ENCODE assay signal across 1 cellular context in the genomic region with DNA sequence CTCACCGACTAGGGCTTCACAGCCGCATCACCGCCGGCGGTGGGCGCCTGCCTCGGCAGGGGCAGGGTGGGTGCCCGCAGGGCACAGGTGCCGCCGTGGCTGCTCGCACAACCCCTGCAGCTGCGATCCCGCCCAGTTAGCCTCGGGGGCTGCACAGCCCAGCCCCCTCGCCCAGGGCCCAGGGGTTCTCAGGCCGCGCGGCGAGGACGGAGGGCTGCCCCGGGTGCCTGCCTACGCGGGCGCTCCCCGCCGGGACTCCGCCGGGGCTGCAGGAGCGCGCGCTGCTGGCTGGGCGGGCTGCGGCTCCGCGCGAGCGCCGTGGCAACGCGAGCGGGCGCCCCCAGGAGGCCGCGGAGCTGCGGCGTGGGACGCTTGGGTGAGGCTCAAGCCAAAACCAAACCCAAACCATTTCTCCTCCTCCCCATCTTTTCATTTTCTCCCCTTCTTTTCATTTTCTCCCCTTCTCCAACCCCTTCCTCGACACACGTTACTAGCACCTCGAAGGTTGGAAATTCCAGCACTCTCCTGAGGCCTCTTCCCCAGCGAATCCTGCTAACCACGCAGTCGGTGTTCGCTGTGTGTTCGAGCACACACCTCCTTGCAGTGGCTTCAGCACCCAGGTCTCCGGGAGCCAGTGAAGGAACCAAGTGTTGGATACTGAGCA.
TF ChIP-seq lines count a peak whose summit lies in the region.

A gene with protein sequence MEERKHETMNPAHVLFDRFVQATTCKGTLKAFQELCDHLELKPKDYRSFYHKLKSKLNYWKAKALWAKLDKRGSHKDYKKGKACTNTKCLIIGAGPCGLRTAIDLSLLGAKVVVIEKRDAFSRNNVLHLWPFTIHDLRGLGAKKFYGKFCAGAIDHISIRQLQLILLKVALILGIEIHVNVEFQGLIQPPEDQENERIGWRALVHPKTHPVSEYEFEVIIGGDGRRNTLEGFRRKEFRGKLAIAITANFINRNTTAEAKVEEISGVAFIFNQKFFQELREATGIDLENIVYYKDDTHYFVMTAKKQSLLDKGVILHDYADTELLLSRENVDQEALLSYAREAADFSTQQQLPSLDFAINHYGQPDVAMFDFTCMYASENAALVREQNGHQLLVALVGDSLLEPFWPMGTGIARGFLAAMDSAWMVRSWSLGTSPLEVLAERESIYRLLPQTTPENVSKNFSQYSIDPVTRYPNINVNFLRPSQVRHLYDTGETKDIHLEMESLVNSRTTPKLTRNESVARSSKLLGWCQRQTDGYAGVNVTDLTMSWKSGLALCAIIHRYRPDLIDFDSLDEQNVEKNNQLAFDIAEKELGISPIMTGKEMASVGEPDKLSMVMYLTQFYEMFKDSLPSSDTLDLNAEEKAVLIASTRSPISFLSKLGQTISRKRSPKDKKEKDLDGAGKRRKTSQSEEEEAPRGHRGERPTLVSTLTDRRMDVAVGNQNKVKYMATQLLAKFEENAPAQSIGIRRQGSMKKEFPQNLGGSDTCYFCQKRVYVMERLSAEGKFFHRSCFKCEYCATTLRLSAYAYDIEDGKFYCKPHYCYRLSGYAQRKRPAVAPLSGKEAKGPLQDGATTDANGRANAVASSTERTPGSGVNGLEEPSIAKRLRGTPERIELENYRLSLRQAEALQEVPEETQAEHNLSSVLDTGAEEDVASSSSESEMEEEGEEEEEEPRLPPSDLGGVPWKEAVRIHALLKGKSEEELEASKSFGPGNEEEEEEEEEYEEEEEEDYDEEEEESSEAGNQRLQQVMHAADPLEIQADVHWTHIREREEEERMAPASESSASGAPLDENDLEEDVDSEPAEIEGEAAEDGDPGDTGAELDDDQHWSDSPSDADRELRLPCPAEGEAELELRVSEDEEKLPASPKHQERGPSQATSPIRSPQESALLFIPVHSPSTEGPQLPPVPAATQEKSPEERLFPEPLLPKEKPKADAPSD (N-terminal part only) (minus strand): TSS at position 286 of the 664 bp plus-strand sequence. CDS start 117,749 bp downstream, outside the sequence.

TF ChIP-seq in HepG2, 621 proteins besides CTCF, POLR2A, EP300 and RAD21 (continues in another document):
- TF ChIP-seq, protein P1, sequence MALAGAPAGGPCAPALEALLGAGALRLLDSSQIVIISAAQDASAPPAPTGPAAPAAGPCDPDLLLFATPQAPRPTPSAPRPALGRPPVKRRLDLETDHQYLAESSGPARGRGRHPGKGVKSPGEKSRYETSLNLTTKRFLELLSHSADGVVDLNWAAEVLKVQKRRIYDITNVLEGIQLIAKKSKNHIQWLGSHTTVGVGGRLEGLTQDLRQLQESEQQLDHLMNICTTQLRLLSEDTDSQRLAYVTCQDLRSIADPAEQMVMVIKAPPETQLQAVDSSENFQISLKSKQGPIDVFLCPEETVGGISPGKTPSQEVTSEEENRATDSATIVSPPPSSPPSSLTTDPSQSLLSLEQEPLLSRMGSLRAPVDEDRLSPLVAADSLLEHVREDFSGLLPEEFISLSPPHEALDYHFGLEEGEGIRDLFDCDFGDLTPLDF (CRISPR knock-in tag; IDR thresholded peaks at IDR 0.05), result no peak
- no peak for TF ChIP-seq NKX3-1 (CRISPR knock-in tag; IDR thresholded peaks at IDR 0.05)
- no peak for TF ChIP-seq ZNF441 (CRISPR knock-in tag; IDR thresholded peaks at IDR 0.05; ENCODE audit: borderline replicate concordance)
- TF ChIP-seq ZFP36L2 (CRISPR knock-in tag; IDR thresholded peaks at IDR 0.05), result no peak
- no peak for TF ChIP-seq ZNF569 (CRISPR knock-in tag; IDR thresholded peaks at IDR 0.05; ENCODE audit: borderline replicate concordance)
- TF ChIP-seq, protein P2, sequence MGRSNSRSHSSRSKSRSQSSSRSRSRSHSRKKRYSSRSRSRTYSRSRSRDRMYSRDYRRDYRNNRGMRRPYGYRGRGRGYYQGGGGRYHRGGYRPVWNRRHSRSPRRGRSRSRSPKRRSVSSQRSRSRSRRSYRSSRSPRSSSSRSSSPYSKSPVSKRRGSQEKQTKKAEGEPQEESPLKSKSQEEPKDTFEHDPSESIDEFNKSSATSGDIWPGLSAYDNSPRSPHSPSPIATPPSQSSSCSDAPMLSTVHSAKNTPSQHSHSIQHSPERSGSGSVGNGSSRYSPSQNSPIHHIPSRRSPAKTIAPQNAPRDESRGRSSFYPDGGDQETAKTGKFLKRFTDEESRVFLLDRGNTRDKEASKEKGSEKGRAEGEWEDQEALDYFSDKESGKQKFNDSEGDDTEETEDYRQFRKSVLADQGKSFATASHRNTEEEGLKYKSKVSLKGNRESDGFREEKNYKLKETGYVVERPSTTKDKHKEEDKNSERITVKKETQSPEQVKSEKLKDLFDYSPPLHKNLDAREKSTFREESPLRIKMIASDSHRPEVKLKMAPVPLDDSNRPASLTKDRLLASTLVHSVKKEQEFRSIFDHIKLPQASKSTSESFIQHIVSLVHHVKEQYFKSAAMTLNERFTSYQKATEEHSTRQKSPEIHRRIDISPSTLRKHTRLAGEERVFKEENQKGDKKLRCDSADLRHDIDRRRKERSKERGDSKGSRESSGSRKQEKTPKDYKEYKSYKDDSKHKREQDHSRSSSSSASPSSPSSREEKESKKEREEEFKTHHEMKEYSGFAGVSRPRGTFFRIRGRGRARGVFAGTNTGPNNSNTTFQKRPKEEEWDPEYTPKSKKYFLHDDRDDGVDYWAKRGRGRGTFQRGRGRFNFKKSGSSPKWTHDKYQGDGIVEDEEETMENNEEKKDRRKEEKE (IDR thresholded peaks at IDR 0.05), result no peak
- TF ChIP-seq, protein P3, sequence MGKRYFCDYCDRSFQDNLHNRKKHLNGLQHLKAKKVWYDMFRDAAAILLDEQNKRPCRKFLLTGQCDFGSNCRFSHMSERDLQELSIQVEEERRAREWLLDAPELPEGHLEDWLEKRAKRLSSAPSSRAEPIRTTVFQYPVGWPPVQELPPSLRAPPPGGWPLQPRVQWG (CRISPR knock-in tag; IDR thresholded peaks at IDR 0.05; ENCODE audit: borderline replicate concordance, low read depth), result no peak
- no peak for TF ChIP-seq ZNF432 (CRISPR knock-in tag; IDR thresholded peaks at IDR 0.05; ENCODE audit: borderline replicate concordance)
- TF ChIP-seq RFXANK (CRISPR knock-in tag; IDR thresholded peaks at IDR 0.05), result no peak
- TF ChIP-seq CBFB (CRISPR knock-in tag; IDR thresholded peaks at IDR 0.05), result no peak
- TF ChIP-seq ZFYVE20 (CRISPR knock-in tag; IDR thresholded peaks at IDR 0.05; ENCODE audit: borderline replicate concordance, low read depth), result no peak
- TF ChIP-seq ELF3 (CRISPR knock-in tag; IDR thresholded peaks at IDR 0.05), result no peak
- peak; percentile 25 for TF ChIP-seq XRCC5 (optimal IDR thresholded peaks at IDR 0.05; ENCODE audit: low read length)
- TF ChIP-seq CAMTA2 (CRISPR knock-in tag; IDR thresholded peaks at IDR 0.05; ENCODE audit: borderline replicate concordance), result no peak
- TF ChIP-seq SUZ12 (IDR thresholded peaks at IDR 0.05; ENCODE audit: low read depth, low read length), result no peak
- TF ChIP-seq PITX1 (CRISPR knock-in tag; IDR thresholded peaks at IDR 0.05), result no peak; the same call in 1 of the 2 replicates
- TF ChIP-seq ZNF101 (CRISPR knock-in tag; IDR thresholded peaks at IDR 0.05; ENCODE audit: borderline replicate concordance, low read depth), result no peak
- TF ChIP-seq, protein P4, sequence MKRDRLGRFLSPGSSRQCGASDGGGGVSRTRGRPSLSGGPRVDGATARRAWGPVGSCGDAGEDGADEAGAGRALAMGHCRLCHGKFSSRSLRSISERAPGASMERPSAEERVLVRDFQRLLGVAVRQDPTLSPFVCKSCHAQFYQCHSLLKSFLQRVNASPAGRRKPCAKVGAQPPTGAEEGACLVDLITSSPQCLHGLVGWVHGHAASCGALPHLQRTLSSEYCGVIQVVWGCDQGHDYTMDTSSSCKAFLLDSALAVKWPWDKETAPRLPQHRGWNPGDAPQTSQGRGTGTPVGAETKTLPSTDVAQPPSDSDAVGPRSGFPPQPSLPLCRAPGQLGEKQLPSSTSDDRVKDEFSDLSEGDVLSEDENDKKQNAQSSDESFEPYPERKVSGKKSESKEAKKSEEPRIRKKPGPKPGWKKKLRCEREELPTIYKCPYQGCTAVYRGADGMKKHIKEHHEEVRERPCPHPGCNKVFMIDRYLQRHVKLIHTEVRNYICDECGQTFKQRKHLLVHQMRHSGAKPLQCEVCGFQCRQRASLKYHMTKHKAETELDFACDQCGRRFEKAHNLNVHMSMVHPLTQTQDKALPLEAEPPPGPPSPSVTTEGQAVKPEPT (CRISPR knock-in tag; IDR thresholded peaks at IDR 0.05; ENCODE audit: low read depth), result no peak
- TF ChIP-seq ZNF605 (CRISPR knock-in tag; IDR thresholded peaks at IDR 0.05), result no peak
- TF ChIP-seq, protein P5, sequence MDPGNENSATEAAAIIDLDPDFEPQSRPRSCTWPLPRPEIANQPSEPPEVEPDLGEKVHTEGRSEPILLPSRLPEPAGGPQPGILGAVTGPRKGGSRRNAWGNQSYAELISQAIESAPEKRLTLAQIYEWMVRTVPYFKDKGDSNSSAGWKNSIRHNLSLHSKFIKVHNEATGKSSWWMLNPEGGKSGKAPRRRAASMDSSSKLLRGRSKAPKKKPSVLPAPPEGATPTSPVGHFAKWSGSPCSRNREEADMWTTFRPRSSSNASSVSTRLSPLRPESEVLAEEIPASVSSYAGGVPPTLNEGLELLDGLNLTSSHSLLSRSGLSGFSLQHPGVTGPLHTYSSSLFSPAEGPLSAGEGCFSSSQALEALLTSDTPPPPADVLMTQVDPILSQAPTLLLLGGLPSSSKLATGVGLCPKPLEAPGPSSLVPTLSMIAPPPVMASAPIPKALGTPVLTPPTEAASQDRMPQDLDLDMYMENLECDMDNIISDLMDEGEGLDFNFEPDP (CRISPR knock-in tag; conservative IDR thresholded peaks at IDR 0.05), result no peak
- TF ChIP-seq ZNF724P (CRISPR knock-in tag; IDR thresholded peaks at IDR 0.05; ENCODE audit: borderline replicate concordance), result no peak
- TF ChIP-seq DNMT1 (CRISPR knock-in tag; IDR thresholded peaks at IDR 0.05), result no peak
- 0 out of 2 replicates have a peak, but pooled peaks have one; percentile 42 for TF ChIP-seq ZNF776 (CRISPR knock-in tag; IDR thresholded peaks at IDR 0.05)
- no peak for TF ChIP-seq HDAC2 (CRISPR knock-in tag; IDR thresholded peaks at IDR 0.05)
- no peak for TF ChIP-seq ZMYM3 (CRISPR knock-in tag; IDR thresholded peaks at IDR 0.05)
- TF ChIP-seq, protein P6, sequence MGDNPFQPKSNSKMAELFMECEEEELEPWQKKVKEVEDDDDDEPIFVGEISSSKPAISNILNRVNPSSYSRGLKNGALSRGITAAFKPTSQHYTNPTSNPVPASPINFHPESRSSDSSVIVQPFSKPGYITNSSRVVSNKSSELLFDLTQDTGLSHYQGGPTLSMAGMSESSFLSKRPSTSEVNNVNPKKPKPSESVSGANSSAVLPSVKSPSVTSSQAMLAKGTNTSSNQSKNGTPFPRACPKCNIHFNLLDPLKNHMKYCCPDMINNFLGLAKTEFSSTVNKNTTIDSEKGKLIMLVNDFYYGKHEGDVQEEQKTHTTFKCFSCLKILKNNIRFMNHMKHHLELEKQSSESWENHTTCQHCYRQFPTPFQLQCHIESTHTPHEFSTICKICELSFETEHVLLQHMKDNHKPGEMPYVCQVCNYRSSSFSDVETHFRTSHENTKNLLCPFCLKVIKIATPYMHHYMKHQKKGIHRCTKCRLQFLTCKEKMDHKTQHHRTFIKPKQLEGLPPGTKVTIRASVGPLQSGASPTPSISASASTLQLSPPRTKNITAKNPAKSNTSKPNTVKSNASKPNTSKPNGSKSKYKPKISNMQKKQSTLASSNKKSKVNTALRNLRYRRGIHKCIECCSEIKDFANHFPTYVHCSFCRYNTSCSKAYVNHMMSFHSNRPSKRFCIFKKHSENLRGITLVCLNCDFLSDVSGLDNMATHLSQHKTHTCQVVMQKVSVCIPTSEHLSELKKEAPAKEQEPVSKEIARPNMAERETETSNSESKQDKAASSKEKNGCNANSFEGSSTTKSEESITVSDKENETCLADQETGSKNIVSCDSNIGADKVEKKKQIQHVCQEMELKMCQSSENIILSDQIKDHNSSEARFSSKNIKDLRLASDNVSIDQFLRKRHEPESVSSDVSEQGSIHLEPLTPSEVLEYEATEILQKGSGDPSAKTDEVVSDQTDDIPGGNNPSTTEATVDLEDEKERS (CRISPR knock-in tag; IDR thresholded peaks at IDR 0.05), result no peak
- TF ChIP-seq RBAK (CRISPR knock-in tag; IDR thresholded peaks at IDR 0.05), result no peak
- no peak for TF ChIP-seq ZNF772 (CRISPR knock-in tag; IDR thresholded peaks at IDR 0.05)
- TF ChIP-seq WIZ (CRISPR knock-in tag; IDR thresholded peaks at IDR 0.05), result no peak
- no peak for TF ChIP-seq ZNF20 (CRISPR knock-in tag; IDR thresholded peaks at IDR 0.05)
- no peak for TF ChIP-seq MYC (CRISPR knock-in tag; IDR thresholded peaks at IDR 0.05; ENCODE audit: borderline replicate concordance)
- no peak for TF ChIP-seq ZNF430 (CRISPR knock-in tag; IDR thresholded peaks at IDR 0.05)
- no peak for TF ChIP-seq MZF1 (CRISPR knock-in tag; IDR thresholded peaks at IDR 0.05; ENCODE audit: borderline replicate concordance)
- TF ChIP-seq ZNF782 (CRISPR knock-in tag; IDR thresholded peaks at IDR 0.05; ENCODE audit: borderline replicate concordance), result no peak
- TF ChIP-seq ZNF335 (CRISPR knock-in tag; IDR thresholded peaks at IDR 0.05), result no peak
- 0 out of 2 replicates have a peak, but pooled peaks have one; percentile 50 for TF ChIP-seq HNRNPL (IDR thresholded peaks at IDR 0.05; ENCODE audit: low read depth, low read length)
- TF ChIP-seq HNRNPUL1 (IDR thresholded peaks at IDR 0.05; ENCODE audit: low read depth, low read length), result no peak
- TF ChIP-seq MATR3 (CRISPR knock-in tag; IDR thresholded peaks at IDR 0.05), result no peak
- no peak for TF ChIP-seq ZNF446 (CRISPR knock-in tag; IDR thresholded peaks at IDR 0.05)
- TF ChIP-seq, protein P7, sequence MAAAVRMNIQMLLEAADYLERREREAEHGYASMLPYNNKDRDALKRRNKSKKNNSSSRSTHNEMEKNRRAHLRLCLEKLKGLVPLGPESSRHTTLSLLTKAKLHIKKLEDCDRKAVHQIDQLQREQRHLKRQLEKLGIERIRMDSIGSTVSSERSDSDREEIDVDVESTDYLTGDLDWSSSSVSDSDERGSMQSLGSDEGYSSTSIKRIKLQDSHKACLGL (CRISPR knock-in tag; IDR thresholded peaks at IDR 0.05), result peak; percentile 25; the same call in 1 of the 2 replicates
- peak; percentile 63 for TF ChIP-seq HNRNPK (IDR thresholded peaks at IDR 0.05; ENCODE audit: low read depth, low read length, poor library complexity, severe bottlenecking)
- TF ChIP-seq IKZF1 (IDR thresholded peaks at IDR 0.05), result no peak
- no peak for TF ChIP-seq NFRKB (IDR thresholded peaks at IDR 0.05)
- TF ChIP-seq, protein P8, sequence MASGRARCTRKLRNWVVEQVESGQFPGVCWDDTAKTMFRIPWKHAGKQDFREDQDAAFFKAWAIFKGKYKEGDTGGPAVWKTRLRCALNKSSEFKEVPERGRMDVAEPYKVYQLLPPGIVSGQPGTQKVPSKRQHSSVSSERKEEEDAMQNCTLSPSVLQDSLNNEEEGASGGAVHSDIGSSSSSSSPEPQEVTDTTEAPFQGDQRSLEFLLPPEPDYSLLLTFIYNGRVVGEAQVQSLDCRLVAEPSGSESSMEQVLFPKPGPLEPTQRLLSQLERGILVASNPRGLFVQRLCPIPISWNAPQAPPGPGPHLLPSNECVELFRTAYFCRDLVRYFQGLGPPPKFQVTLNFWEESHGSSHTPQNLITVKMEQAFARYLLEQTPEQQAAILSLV (CRISPR knock-in tag; IDR thresholded peaks at IDR 0.05; ENCODE audit: borderline replicate concordance), result no peak
- 0 out of 2 replicates have a peak, but pooled peaks have one; percentile 50 for TF ChIP-seq ZNF431 (CRISPR knock-in tag; IDR thresholded peaks at IDR 0.05; ENCODE audit: borderline replicate concordance, low read depth)
- no peak for TF ChIP-seq ZNF674 (CRISPR knock-in tag; IDR thresholded peaks at IDR 0.05; ENCODE audit: low read depth)
